Comparison of ENCODE assay signal across 13 cellular contexts in genomic region chr2:108905176-108905575, GRCh38.
"Had no signal": no experiment of that assay in that cellular context is flagged by ENCODE, and none has a peak within 500 bp of the region (broad histone marks: within the 10 kb centered on the region; RNA-seq: fewer than 3 reads in every experiment).

No MANE protein-coding gene starts in this region.

- H3K4me3 ChIP-seq: coronary artery, testis had no signal

- H3K27me3 ChIP-seq: testis had no signal

- H3K27ac ChIP-seq: coronary artery, testis had no signal

- H3K4me1 ChIP-seq: testis had no signal

- ATAC-seq: natural killer cell treated with Interleukin-12 subunit alpha and Interleukin-12 subunit beta and Interleukin-15 and Interleukin-18, amount 100 ng/mL, for 72 hours had no signal

- DNase-seq: activated CD4-positive, alpha-beta memory T cell treated with anti-CD3 and anti-CD28 coated beads for 36 hours; activated CD4-positive, CD25-positive, alpha-beta regulatory T cell treated with anti-CD3 and anti-CD28 coated beads, Interleukin-2, amount 50 U/mL, for 72 hours; activated naive CD4-positive, alpha-beta T cell treated with Interleukin-2 at 50 U/mL for 16 hours; caudate nucleus; effector CD8-positive, alpha-beta T cell; hypothalamus; kidney glomerular epithelial cell; stimulated activated CD4-positive, alpha-beta T cell treated with anti-CD3 and anti-CD28 coated beads, Interleukin-4, amount 100 ng/mL, for 1 hour; stimulated activated CD8-positive, alpha-beta memory T cell treated with anti-CD3 and anti-CD28 coated beads, Interleukin-4, amount 100 ng/mL, for 48 hours; SW 1271; testis had no signal

- H3K9me3 ChIP-seq: testis had no signal
